ENCODE assay signal across 12 cellular contexts in the genomic region with DNA sequence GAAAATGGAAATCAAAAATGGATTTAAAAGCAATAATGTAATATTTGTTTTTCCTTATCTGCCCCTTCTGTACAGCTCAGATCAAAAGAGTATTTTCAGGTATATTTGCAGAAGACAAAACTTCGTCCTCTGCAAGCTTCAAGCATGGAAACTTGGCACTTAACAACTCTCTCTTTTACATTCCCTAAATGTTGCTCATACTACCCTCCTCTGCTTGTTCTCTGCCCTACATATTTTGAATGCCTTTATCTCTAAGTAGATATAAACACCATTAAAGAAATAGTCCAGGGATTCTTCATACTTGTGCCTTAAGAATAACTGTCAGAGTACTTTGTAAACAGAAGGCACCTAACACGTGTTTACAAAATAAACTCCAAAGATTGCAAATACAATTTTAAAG. TPM values are rescaled to one million over a fixed set of nuclear protein-coding genes. Genes with fewer than 3 reads are reported as not detected.
DNase-seq lines count a peak whose midpoint lies in the region; ATAC-seq and TF ChIP-seq lines count a peak whose summit lies in the region.
"Had no signal": no experiment of that assay in that cellular context is flagged by ENCODE, and none has a peak within 500 bp of the region (broad histone marks: within the 10 kb centered on the region; RNA-seq: fewer than 3 reads in every experiment).

No MANE protein-coding gene starts in this region.

- H3K4me3 Mint-ChIP-seq in WTC11: no peak overlapping the region

- no peaks in the 10 kb centered on the region for H3K9me3 ChIP-seq in prostate gland
- H3K9me3 ChIP-seq: ovary had no signal

- CTCF ChIA-PET in WTC11 (lab: Charles Lee): no interaction called here

- H3K36me3 ChIP-seq in prostate gland: no peaks in the 10 kb centered on the region
- H3K36me3 ChIP-seq: ovary had no signal

- H3K27ac Mint-ChIP-seq in WTC11: no peak overlapping the region

- H3K36me3 Mint-ChIP-seq in WTC11: peaks cover 17% of the 10 kb centered on the region

- POLR2A ChIA-PET in WTC11 (lab: Charles Lee): no interaction called here

- ATAC-seq in Right ventricle myocardium inferior: peak; percentile 67
- ATAC-seq in WTC11: no peak

- peaks cover 20% of the 10 kb centered on the region for H3K9me3 Mint-ChIP-seq in WTC11

- TF ChIP-seq POLR2A in prostate gland (IDR thresholded peaks at IDR 0.05): no peak

- H3K4me3 ChIP-seq in epithelial cell of esophagus (ENCODE audit: low read length) (no peak overlapping the region), prostate gland (no peak overlapping the region)
- H3K4me3 ChIP-seq: ovary had no signal

- no peaks in the 10 kb centered on the region for H3K27me3 Mint-ChIP-seq in WTC11 (ENCODE audit: low read depth)

- TF ChIP-seq CTCF in epithelial cell of esophagus (IDR thresholded peaks at IDR 0.05; ENCODE audit: insufficient read depth, low read depth, low read length, missing control alignments) (no peak), prostate gland (IDR thresholded peaks at IDR 0.05) (no peak), WTC11 (IDR thresholded peaks at IDR 0.05) (no peak)

- no peaks in the 10 kb centered on the region for H3K4me1 Mint-ChIP-seq in WTC11

- DNase-seq in Right ventricle myocardium inferior (ENCODE audit: missing footprints) (no peak), cardiac septum (ENCODE audit: low spot score) (no peak), epithelial cell of esophagus (ENCODE audit: low read depth) (peak; percentile 45), kidney tubule cell (ENCODE audit: low spot score) (peak; percentile 66), prostate gland (ENCODE audit: low spot score) (no peak), WTC11 (ENCODE audit: low spot score) (no peak), NCI-H2081 (lab: John Stamatoyannopoulos, UW) (no peak), HT-29 (ENCODE audit: low spot score) (no peak)
- DNase-seq: 8988T, amygdala, islet precursor cell, ovary had no signal

- no peaks in the 10 kb centered on the region for H3K27me3 ChIP-seq in prostate gland (replicated peaks; ENCODE audit: insufficient read depth)
- H3K27me3 ChIP-seq: ovary had no signal

- H3K27ac ChIP-seq in prostate gland: no peak overlapping the region
- H3K27ac ChIP-seq: ovary had no signal

- no peaks in the 10 kb centered on the region for H3K4me1 ChIP-seq in prostate gland (replicated peaks)

- WGBS in prostate gland: 26% methylated on average over 2 of the region's 2 CpGs

- intact Hi-C loops in Right ventricle myocardium inferior (cut with DNase I): loop anchor here (10.0 kb wide), 1 partner anchor 1890 kb away; no protein-coding TSS in a partner anchor
- intact Hi-C loops in cardiac septum (cut with DNase I): no loop called here
- intact Hi-C loops in prostate gland (cut with DNase I): no loop called here

TF ChIP-seq in WTC11, 78 proteins besides CTCF, POLR2A, EP300 and RAD21 (continues in another document):
- TF ChIP-seq ZNF138 (CRISPR knock-in tag; conservative IDR thresholded peaks at IDR 0.05) (no peak), KAT7 (CRISPR knock-in tag; IDR thresholded peaks at IDR 0.05; ENCODE audit: borderline replicate concordance) (no peak), SOX15 (CRISPR knock-in tag; IDR thresholded peaks at IDR 0.05) (no peak), ZNF671 (CRISPR knock-in tag; IDR thresholded peaks at IDR 0.05) (no peak), OVOL2 (CRISPR knock-in tag; IDR thresholded peaks at IDR 0.05; ENCODE audit: borderline replicate concordance) (no peak), FOXP1 (CRISPR knock-in tag; IDR thresholded peaks at IDR 0.05; ENCODE audit: borderline replicate concordance) (no peak)
- TF ChIP-seq, protein P1, sequence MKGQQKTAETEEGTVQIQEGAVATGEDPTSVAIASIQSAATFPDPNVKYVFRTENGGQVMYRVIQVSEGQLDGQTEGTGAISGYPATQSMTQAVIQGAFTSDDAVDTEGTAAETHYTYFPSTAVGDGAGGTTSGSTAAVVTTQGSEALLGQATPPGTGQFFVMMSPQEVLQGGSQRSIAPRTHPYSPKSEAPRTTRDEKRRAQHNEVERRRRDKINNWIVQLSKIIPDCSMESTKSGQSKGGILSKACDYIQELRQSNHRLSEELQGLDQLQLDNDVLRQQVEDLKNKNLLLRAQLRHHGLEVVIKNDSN (CRISPR knock-in tag; IDR thresholded peaks at IDR 0.05): no peak
- TF ChIP-seq, protein P2, sequence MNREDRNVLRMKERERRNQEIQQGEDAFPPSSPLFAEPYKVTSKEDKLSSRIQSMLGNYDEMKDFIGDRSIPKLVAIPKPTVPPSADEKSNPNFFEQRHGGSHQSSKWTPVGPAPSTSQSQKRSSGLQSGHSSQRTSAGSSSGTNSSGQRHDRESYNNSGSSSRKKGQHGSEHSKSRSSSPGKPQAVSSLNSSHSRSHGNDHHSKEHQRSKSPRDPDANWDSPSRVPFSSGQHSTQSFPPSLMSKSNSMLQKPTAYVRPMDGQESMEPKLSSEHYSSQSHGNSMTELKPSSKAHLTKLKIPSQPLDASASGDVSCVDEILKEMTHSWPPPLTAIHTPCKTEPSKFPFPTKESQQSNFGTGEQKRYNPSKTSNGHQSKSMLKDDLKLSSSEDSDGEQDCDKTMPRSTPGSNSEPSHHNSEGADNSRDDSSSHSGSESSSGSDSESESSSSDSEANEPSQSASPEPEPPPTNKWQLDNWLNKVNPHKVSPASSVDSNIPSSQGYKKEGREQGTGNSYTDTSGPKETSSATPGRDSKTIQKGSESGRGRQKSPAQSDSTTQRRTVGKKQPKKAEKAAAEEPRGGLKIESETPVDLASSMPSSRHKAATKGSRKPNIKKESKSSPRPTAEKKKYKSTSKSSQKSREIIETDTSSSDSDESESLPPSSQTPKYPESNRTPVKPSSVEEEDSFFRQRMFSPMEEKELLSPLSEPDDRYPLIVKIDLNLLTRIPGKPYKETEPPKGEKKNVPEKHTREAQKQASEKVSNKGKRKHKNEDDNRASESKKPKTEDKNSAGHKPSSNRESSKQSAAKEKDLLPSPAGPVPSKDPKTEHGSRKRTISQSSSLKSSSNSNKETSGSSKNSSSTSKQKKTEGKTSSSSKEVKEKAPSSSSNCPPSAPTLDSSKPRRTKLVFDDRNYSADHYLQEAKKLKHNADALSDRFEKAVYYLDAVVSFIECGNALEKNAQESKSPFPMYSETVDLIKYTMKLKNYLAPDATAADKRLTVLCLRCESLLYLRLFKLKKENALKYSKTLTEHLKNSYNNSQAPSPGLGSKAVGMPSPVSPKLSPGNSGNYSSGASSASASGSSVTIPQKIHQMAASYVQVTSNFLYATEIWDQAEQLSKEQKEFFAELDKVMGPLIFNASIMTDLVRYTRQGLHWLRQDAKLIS (CRISPR knock-in tag; IDR thresholded peaks at IDR 0.05; ENCODE audit: borderline replicate concordance): no peak
- TF ChIP-seq, protein P3, sequence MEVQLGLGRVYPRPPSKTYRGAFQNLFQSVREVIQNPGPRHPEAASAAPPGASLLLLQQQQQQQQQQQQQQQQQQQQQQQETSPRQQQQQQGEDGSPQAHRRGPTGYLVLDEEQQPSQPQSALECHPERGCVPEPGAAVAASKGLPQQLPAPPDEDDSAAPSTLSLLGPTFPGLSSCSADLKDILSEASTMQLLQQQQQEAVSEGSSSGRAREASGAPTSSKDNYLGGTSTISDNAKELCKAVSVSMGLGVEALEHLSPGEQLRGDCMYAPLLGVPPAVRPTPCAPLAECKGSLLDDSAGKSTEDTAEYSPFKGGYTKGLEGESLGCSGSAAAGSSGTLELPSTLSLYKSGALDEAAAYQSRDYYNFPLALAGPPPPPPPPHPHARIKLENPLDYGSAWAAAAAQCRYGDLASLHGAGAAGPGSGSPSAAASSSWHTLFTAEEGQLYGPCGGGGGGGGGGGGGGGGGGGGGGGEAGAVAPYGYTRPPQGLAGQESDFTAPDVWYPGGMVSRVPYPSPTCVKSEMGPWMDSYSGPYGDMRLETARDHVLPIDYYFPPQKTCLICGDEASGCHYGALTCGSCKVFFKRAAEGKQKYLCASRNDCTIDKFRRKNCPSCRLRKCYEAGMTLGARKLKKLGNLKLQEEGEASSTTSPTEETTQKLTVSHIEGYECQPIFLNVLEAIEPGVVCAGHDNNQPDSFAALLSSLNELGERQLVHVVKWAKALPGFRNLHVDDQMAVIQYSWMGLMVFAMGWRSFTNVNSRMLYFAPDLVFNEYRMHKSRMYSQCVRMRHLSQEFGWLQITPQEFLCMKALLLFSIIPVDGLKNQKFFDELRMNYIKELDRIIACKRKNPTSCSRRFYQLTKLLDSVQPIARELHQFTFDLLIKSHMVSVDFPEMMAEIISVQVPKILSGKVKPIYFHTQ (CRISPR knock-in tag; IDR thresholded peaks at IDR 0.05): no peak
- TF ChIP-seq, protein P4, sequence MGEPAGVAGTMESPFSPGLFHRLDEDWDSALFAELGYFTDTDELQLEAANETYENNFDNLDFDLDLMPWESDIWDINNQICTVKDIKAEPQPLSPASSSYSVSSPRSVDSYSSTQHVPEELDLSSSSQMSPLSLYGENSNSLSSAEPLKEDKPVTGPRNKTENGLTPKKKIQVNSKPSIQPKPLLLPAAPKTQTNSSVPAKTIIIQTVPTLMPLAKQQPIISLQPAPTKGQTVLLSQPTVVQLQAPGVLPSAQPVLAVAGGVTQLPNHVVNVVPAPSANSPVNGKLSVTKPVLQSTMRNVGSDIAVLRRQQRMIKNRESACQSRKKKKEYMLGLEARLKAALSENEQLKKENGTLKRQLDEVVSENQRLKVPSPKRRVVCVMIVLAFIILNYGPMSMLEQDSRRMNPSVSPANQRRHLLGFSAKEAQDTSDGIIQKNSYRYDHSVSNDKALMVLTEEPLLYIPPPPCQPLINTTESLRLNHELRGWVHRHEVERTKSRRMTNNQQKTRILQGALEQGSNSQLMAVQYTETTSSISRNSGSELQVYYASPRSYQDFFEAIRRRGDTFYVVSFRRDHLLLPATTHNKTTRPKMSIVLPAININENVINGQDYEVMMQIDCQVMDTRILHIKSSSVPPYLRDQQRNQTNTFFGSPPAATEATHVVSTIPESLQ (CRISPR knock-in tag; IDR thresholded peaks at IDR 0.05): no peak

RNA-seq across cellular contexts. Expression of a gene that starts 19.2 kb away (rescaled TPM):
- total RNA-seq in Right ventricle myocardium inferior (9.0 TPM), cardiac septum (8.4 TPM), prostate gland (10 to 100 TPM in 1 of 2 donors, 1 to 10 TPM in 1; 7.9 to 11.0 TPM), WTC11 (2021) (28.3 to 31.9 TPM (median 28.5 TPM) in 3 replicates)
- 9.3 and 10.2 TPM in 2 replicates for total RNA-seq in HT-29 (2014; rRNA removed; shearing (Covaris generic))

Comparison
In these comparisons a context has a peak if more than half of its experiments do, and no peak if none do; other contexts are left out.
1. DNase-seq: peak in epithelial cell of esophagus (single experiment) and kidney tubule cell (single experiment); none in Right ventricle myocardium inferior (single experiment), cardiac septum (single experiment), prostate gland (single experiment), WTC11 (single experiment), NCI-H2081 (0 of 2) and HT-29 (single experiment).